27 cellular contexts compared by ENCODE assay signal in genomic region chr11:44318369-44318768, GRCh38. TPM values are rescaled to one million over a fixed set of nuclear protein-coding genes. Genes with fewer than 3 reads are reported as not detected.
"Had no signal": no experiment of that assay in that cellular context is flagged by ENCODE, and none has a peak within 500 bp of the region (broad histone marks: within the 10 kb centered on the region; RNA-seq: fewer than 3 reads in every experiment).

No MANE protein-coding gene starts in this region.

- H3K27me3 ChIP-seq: ovary had no signal

- ATAC-seq: gastrocnemius medialis; left lobe of liver; mucosa of descending colon; stimulated activated naive CD8-positive, alpha-beta T cell treated with anti-CD3 and anti-CD28 coated beads, Interleukin-15, amount 100 ng/mL, for 72 hours had no signal

- H3K36me3 ChIP-seq: gastrocnemius medialis, ovary, suprapubic skin, thyroid gland had no signal

- H3K4me3 Mint-ChIP-seq: memory B cell; natural killer cell treated with Interleukin-12 subunit alpha and Interleukin-12 subunit beta and Interleukin-15 and Interleukin-18, amount 100 ng/mL, for 72 hours; stimulated activated naive CD8-positive, alpha-beta T cell treated with anti-CD3 and anti-CD28 coated beads, Interleukin-15, amount 100 ng/mL, for 72 hours had no signal

- H3K9me3 ChIP-seq: gastrocnemius medialis, mucosa of descending colon, ovary, suprapubic skin, thyroid gland had no signal

- DNase-seq: dorsolateral prefrontal cortex; effector CD4-positive, alpha-beta T cell; foreskin fibroblast; gastrocnemius medialis; head of caudate nucleus; mucosa of descending colon; naive B cell; occipital lobe; small intestine; stimulated activated CD4-positive, alpha-beta T cell treated with anti-CD3 and anti-CD28 coated beads, Interleukin-15, amount 100 ng/mL, for 24 hours; stimulated activated CD4-positive, alpha-beta T cell treated with anti-CD3 and anti-CD28 coated beads, Interleukin-2, amount 100 ng/mL, for 48 hours; stimulated activated naive CD4-positive, alpha-beta T cell; stimulated activated naive CD8-positive, alpha-beta T cell treated with anti-CD3 and anti-CD28 coated beads, Interleukin-15, amount 100 ng/mL, for 72 hours; thyroid gland; trophoblast cell had no signal

- H3K27ac Mint-ChIP-seq: endodermal cell; memory B cell; natural killer cell treated with Interleukin-12 subunit alpha and Interleukin-12 subunit beta and Interleukin-15 and Interleukin-18, amount 100 ng/mL, for 72 hours; stimulated activated naive CD8-positive, alpha-beta T cell treated with anti-CD3 and anti-CD28 coated beads, Interleukin-15, amount 100 ng/mL, for 72 hours had no signal

- H3K27ac ChIP-seq: dorsolateral prefrontal cortex, epithelial cell of prostate, gastrocnemius medialis, ovary, suprapubic skin, thyroid gland had no signal

- H3K36me3 Mint-ChIP-seq: memory B cell; natural killer cell treated with Interleukin-12 subunit alpha and Interleukin-12 subunit beta and Interleukin-15 and Interleukin-18, amount 100 ng/mL, for 72 hours had no signal

- H3K9me3 Mint-ChIP-seq: endodermal cell; natural killer cell treated with Interleukin-12 subunit alpha and Interleukin-12 subunit beta and Interleukin-15 and Interleukin-18, amount 100 ng/mL, for 72 hours; stimulated activated naive CD8-positive, alpha-beta T cell treated with anti-CD3 and anti-CD28 coated beads, Interleukin-15, amount 100 ng/mL, for 72 hours had no signal

- H3K4me3 ChIP-seq: dorsolateral prefrontal cortex, gastrocnemius medialis, lung, mucosa of descending colon, ovary, suprapubic skin, thyroid gland had no signal

RNA-seq across cellular contexts. Expression of gene ALX4, which starts 8.4 kb away (rescaled TPM):
- total RNA-seq: endodermal cell; esophagus mucosa; glomerular endothelial cell; left lobe of liver; liver; mucosa of descending colon; natural killer cell treated with Interleukin-12 subunit alpha and Interleukin-12 subunit beta and Interleukin-15 and Interleukin-18, amount 100 ng/mL, for 72 hours; pulmonary artery endothelial cell had no signal
- polyA plus RNA-seq: liver, small intestine had no signal
